In genomic region chr16:88370365-88370764, GRCh38 we compare ENCODE assay signal across 23 cellular contexts.
"Had no signal": no experiment of that assay in that cellular context is flagged by ENCODE, and none has a peak within 500 bp of the region (broad histone marks: within the 10 kb centered on the region; RNA-seq: fewer than 3 reads in every experiment).

No MANE protein-coding gene starts in this region.

- H3K4me3 Mint-ChIP-seq: endodermal cell; naive B cell; nephron; stimulated activated effector memory CD8-positive, alpha-beta T cell treated with anti-CD3 and anti-CD28 coated beads, Interleukin-12 subunit alpha, Interleukin-12 subunit beta, amount 100 ng/mL, for 72 hours; type B pancreatic cell had no signal

- H2AFZ ChIP-seq: parathyroid adenoma had no signal

- H3K79me2 ChIP-seq: parathyroid adenoma had no signal

- H3K9me3 ChIP-seq: psoas muscle, suprapubic skin, thyroid gland had no signal

- DNase-seq: effector CD4-positive, alpha-beta T cell; endodermal cell; erythroblast; foreskin keratinocyte; hypothalamus; mesenchymal stem cell; midbrain; naive B cell; occipital lobe; stimulated activated CD4-positive, alpha-beta T cell treated with anti-CD3 and anti-CD28 coated beads, Interleukin-4, amount 100 ng/mL, for 1 hour; stimulated activated CD8-positive, alpha-beta memory T cell treated with anti-CD3 and anti-CD28 coated beads, Interleukin-4, amount 100 ng/mL, for 48 hours; stimulated activated naive CD8-positive, alpha-beta T cell treated with anti-CD3 and anti-CD28 coated beads, Interleukin-15, Interleukin-2, amounts not matched to agents 100 U/mL and 50 U/mL, for 24 hours; thyroid gland had no signal

- H3K27me3 ChIP-seq: foreskin keratinocyte, suprapubic skin, thyroid gland had no signal

- H3K4me1 ChIP-seq: foreskin keratinocyte, parathyroid adenoma, psoas muscle, suprapubic skin, thyroid gland had no signal

- H3K4me1 Mint-ChIP-seq: endodermal cell; stimulated activated effector memory CD8-positive, alpha-beta T cell treated with anti-CD3 and anti-CD28 coated beads, Interleukin-12 subunit alpha, Interleukin-12 subunit beta, amount 100 ng/mL, for 72 hours had no signal

- H3K9me3 Mint-ChIP-seq: endodermal cell; nephron; stimulated activated effector memory CD8-positive, alpha-beta T cell treated with anti-CD3 and anti-CD28 coated beads, Interleukin-12 subunit alpha, Interleukin-12 subunit beta, amount 100 ng/mL, for 72 hours; type B pancreatic cell had no signal

- H3K36me3 Mint-ChIP-seq: naive B cell; stimulated activated effector memory CD8-positive, alpha-beta T cell treated with anti-CD3 and anti-CD28 coated beads, Interleukin-12 subunit alpha, Interleukin-12 subunit beta, amount 100 ng/mL, for 72 hours; type B pancreatic cell had no signal

- H3K27ac Mint-ChIP-seq: endodermal cell; nephron; stimulated activated effector memory CD8-positive, alpha-beta T cell treated with anti-CD3 and anti-CD28 coated beads, Interleukin-12 subunit alpha, Interleukin-12 subunit beta, amount 100 ng/mL, for 72 hours; type B pancreatic cell had no signal

- H3K4me2 ChIP-seq: smooth muscle cell had no signal

- ATAC-seq: foreskin keratinocyte; left lobe of liver; psoas muscle; stimulated activated effector memory CD8-positive, alpha-beta T cell treated with anti-CD3 and anti-CD28 coated beads, Interleukin-12 subunit alpha, Interleukin-12 subunit beta, amount 100 ng/mL, for 72 hours; stimulated activated naive CD8-positive, alpha-beta T cell treated with anti-CD3 and anti-CD28 coated beads, Interleukin-15, Interleukin-2, amounts not matched to agents 100 U/mL and 50 U/mL, for 24 hours had no signal

- H3K36me3 ChIP-seq: suprapubic skin, thyroid gland had no signal

- H3K27ac ChIP-seq: coronary artery, foreskin keratinocyte, parathyroid adenoma, psoas muscle, suprapubic skin, thyroid gland had no signal

- H3K4me3 ChIP-seq: coronary artery, lung, psoas muscle, smooth muscle cell, suprapubic skin, thyroid gland had no signal
